8 cellular contexts compared by ENCODE assay signal in the genomic region with DNA sequence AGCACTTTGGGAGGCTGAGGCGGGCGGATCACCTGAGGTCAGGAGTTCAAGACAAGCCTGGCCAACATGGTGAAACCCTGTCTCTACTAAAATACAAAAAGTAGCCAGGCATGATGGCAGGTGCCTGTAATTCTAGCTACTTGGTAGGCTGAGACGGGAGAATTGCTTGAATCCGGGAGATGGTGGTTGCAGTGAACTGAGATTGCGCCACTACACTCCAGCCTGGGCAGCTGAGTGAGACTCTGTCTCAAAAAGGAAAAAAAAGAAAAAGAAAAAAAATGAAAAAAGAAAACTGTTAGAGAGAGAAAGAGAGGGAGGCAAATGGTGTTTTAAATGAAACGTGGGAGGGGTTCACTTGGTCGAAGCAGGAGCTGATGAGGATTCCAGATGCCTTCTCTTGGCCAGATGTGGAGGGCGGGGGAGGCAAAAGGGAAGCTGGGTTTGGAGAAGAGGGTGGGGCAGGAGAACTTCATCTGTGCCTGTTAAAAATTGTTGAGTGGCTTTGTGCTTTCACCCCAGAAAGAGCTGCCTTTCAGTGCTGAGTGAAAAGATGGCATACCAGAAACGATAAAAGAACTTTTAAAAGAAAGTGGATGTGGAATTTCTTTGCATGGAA. TPM values are rescaled to one million over a fixed set of nuclear protein-coding genes. Genes with fewer than 3 reads are reported as not detected.
DNase-seq lines count a peak whose midpoint lies in the region; ATAC-seq and TF ChIP-seq lines count a peak whose summit lies in the region.

No MANE protein-coding gene starts in this region.

- no peaks in the 10 kb centered on the region for H3K27me3 Mint-ChIP-seq in activated T-cell treated with anti-CD3 and anti-CD28 coated beads, Interleukin-2, amount 50 U/mL, for 4 hours (ENCODE audit: low read depth)
- no peaks in the 10 kb centered on the region for H3K27me3 Mint-ChIP-seq in MCF 10A (ENCODE audit: insufficient read depth, unreplicated experiment)

- ATAC-seq in activated T-cell treated with anti-CD3 and anti-CD28 coated beads, Interleukin-2, amount 50 U/mL, for 4 hours, result no peak
- ATAC-seq in lower lobe of right lung (peak; percentile 8 to 32), upper lobe of left lung (ENCODE audit: low FRiP score in 2 of 2) (peak; percentile 38 to 49), mucosa of descending colon (no peak)

- CTCF ChIA-PET in MCF 10A (lab: Yijun Ruan, JAX), result interaction anchor here (0.6 to 2.5 kb wide), 12 partner anchors 9 to 841 kb away, joined by 3 to 11 read pairs (median 4); partner anchors contain the start of genes BORCS5 and GSG1

- no peaks in the 10 kb centered on the region for H3K36me3 Mint-ChIP-seq in activated T-cell treated with anti-CD3 and anti-CD28 coated beads, Interleukin-2, amount 50 U/mL, for 4 hours (ENCODE audit: insufficient read depth)
- peaks cover 31% of the 10 kb centered on the region for H3K36me3 Mint-ChIP-seq in MCF 10A (ENCODE audit: insufficient read depth, unreplicated experiment)

- H3K9me3 Mint-ChIP-seq in activated T-cell treated with anti-CD3 and anti-CD28 coated beads, Interleukin-2, amount 50 U/mL, for 4 hours, result no peaks in the 10 kb centered on the region
- no peaks in the 10 kb centered on the region for H3K9me3 Mint-ChIP-seq in MCF 10A (ENCODE audit: unreplicated experiment)

- TF ChIP-seq EP300 in upper lobe of left lung (IDR thresholded peaks at IDR 0.05), result no peak

- intact Hi-C loops in MCF 10A (cut with micrococcal nuclease), result no loop called here
- intact Hi-C loops in lower lobe of right lung (cut with DNase I), result no loop called here
- intact Hi-C loops in mucosa of descending colon (cut with DNase I, micrococcal nuclease), result loop anchor here in 1 of 2 donors (5.0 kb wide), 1 partner anchor 95 kb away; the partner anchor contains the start of gene GSG1

- H3K27ac ChIP-seq in lower lobe of right lung (peak overlapping the region; percentile 92), upper lobe of left lung (peak overlapping the region; percentile 85 to 96 (median 92))

- BruUV-seq in MCF 10A (replicated peaks; lab: Mats Ljungman, UMichigan), result no TSS peak

- 27% methylated on average over 9 of the region's 9 CpGs for WGBS in upper lobe of left lung, 2 donors

- H3K4me3 Mint-ChIP-seq in activated T-cell treated with anti-CD3 and anti-CD28 coated beads, Interleukin-2, amount 50 U/mL, for 4 hours, result peak overlapping the region; percentile 82
- peak overlapping the region; percentile 79 for H3K4me3 Mint-ChIP-seq in MCF 10A (ENCODE audit: unreplicated experiment)

- TF ChIP-seq CTCF in MCF 10A (IDR thresholded peaks at IDR 0.05; ENCODE audit: unreplicated experiment), result no peak
- TF ChIP-seq CTCF in lower lobe of right lung (IDR thresholded peaks at IDR 0.05), result no peak
- TF ChIP-seq CTCF in upper lobe of left lung (IDR thresholded peaks at IDR 0.05), result no peak
- no peak for TF ChIP-seq CTCF in mucosa of descending colon (IDR thresholded peaks at IDR 0.05)

- peaks cover 35% of the 10 kb centered on the region for H3K4me1 Mint-ChIP-seq in activated T-cell treated with anti-CD3 and anti-CD28 coated beads, Interleukin-2, amount 50 U/mL, for 4 hours (ENCODE audit: low read depth)
- peaks cover 62% of the 10 kb centered on the region for H3K4me1 Mint-ChIP-seq in MCF 10A (ENCODE audit: insufficient read depth, unreplicated experiment)

- H3K27ac Mint-ChIP-seq in MCF 10A (ENCODE audit: low read depth, unreplicated experiment), result peak overlapping the region; percentile 82

- in situ Hi-C loops in ACHN (cut with HindIII; ENCODE audit: low pct_ligation_motif_present, low pct_unique_long_range_greater_than_20kb, low sequenced_read_pairs), result no loop called here

- peak overlapping the region; percentile 62 for H3K4me3 ChIP-seq in lower lobe of right lung
- H3K4me3 ChIP-seq in upper lobe of left lung, result peak overlapping the region; percentile 34 to 60 (median 54)
- H3K4me3 ChIP-seq in mucosa of descending colon, result no peak overlapping the region

- H3K36me3 ChIP-seq in lower lobe of right lung (no peaks in the 10 kb centered on the region), upper lobe of left lung (peaks cover 0 to 4% (median 0%) of the 10 kb centered on the region in 4 donors), mucosa of descending colon (ENCODE audit: low read depth) (no peaks in the 10 kb centered on the region)

- H3K9me3 ChIP-seq in lower lobe of right lung (no peaks in the 10 kb centered on the region), upper lobe of left lung (no peaks in the 10 kb centered on the region), mucosa of descending colon (no peaks in the 10 kb centered on the region)

- no peak for DNase-seq in activated T-cell treated with anti-CD3 and anti-CD28 coated beads, Interleukin-2, amount 50 U/mL, for 4 hours
- no peak for DNase-seq in activated T-cell treated with anti-CD3 and anti-CD28 coated beads, Interleukin-2, amount 50 U/mL, for 48 hours
- peak; percentile 59 for DNase-seq in MCF 10A (ENCODE audit: unreplicated experiment)
- DNase-seq in lower lobe of right lung, result no peak
- no peak for DNase-seq in upper lobe of left lung
- no peak for DNase-seq in occipital lobe (lab: John Stamatoyannopoulos, UW)
- DNase-seq in ACHN, result no peak
- no peak for DNase-seq in mucosa of descending colon

- no peak for TF ChIP-seq POLR2A in upper lobe of left lung (IDR thresholded peaks at IDR 0.05)

- POLR2A ChIA-PET in MCF 10A (lab: Yijun Ruan, JAX), result interaction anchor here (0.8 to 17.4 kb wide), 22 partner anchors 11 to 407 kb away, joined by 3 to 364 read pairs (median 6); partner anchors contain the start of gene GSG1

- H3K4me1 ChIP-seq in lower lobe of right lung, result peaks cover 60% of the 10 kb centered on the region
- H3K4me1 ChIP-seq in upper lobe of left lung, result peaks cover 51 to 70% (median 59%) of the 10 kb centered on the region in 4 donors
- peaks cover 22% of the 10 kb centered on the region for H3K4me1 ChIP-seq in mucosa of descending colon (ENCODE audit: low read depth)

- H3K27me3 ChIP-seq in lower lobe of right lung (ENCODE audit: low read depth), result no peaks in the 10 kb centered on the region
- no peaks in the 10 kb centered on the region for H3K27me3 ChIP-seq in upper lobe of left lung

RNA-seq across cellular contexts. Expression of gene EMP1, which starts 1.1 kb away (rescaled TPM):
- 10 to 100 TPM in 2 of 3 donors, 1 to 10 TPM in 1; 8.9 to 22.5 (median 17.2) TPM for total RNA-seq in activated T-cell treated with anti-CD3 and anti-CD28 coated beads, Interleukin-2, amount 50 U/mL, for 4 hours
- total RNA-seq in MCF 10A (2022) (193 and 230 TPM in 2 replicates), lower lobe of right lung (195 TPM), upper lobe of left lung (100 to 1,000 TPM in 4 of 6 donors, 10 to 100 TPM in 2; 18.9 to 360 (median 165) TPM), occipital lobe (6.6 TPM), mucosa of descending colon (100 to 1,000 TPM; 245 to 680 (median 667) TPM)

Comparison
In these comparisons a context has a peak if more than half of its experiments do, and no peak if none do; other contexts are left out.
1. ATAC-seq: peak in lower lobe of right lung (2 of 2) and upper lobe of left lung (2 of 2); none in activated T-cell treated with anti-CD3 and anti-CD28 coated beads, Interleukin-2, amount 50 U/mL, for 4 hours (0 of 2) and mucosa of descending colon (single experiment).